Comparison of ENCODE assay signal across 8 cellular contexts in genomic region chr17:21127508-21128077, GRCh38. TPM values are rescaled to one million over a fixed set of nuclear protein-coding genes. Genes with fewer than 3 reads are reported as not detected.
DNase-seq lines count a peak whose midpoint lies in the region; ATAC-seq and TF ChIP-seq lines count a peak whose summit lies in the region.

No MANE protein-coding gene starts in this region.

- H3K4me3 ChIP-seq in GM23248 (peak overlapping the region; percentile 94), SU-DHL-6 (ENCODE audit: insufficient read depth, low read length, poor library complexity, severe bottlenecking) (peak overlapping the region; percentile 90), fibroblast of pulmonary artery (replicated peaks; ENCODE audit: low read depth, low read length) (peak overlapping the region; percentile 96), sigmoid colon (peak overlapping the region; percentile 66 to 85 (median 76))

- TF ChIP-seq POLR2A in sigmoid colon (IDR thresholded peaks at IDR 0.05): no peak

- peaks cover 48% of the 10 kb centered on the region for H3K79me2 ChIP-seq in GM23248 (ENCODE audit: insufficient read depth)
- peaks cover 27% of the 10 kb centered on the region for H3K79me2 ChIP-seq in SU-DHL-6 (ENCODE audit: insufficient read depth, low read length)

- DNase-seq in GM23248 (peak; percentile 53), fibroblast of pulmonary artery (ENCODE audit: low read depth) (no peak), sigmoid colon (no peak), glomerular visceral epithelial cell (ENCODE audit: extremely low spot score) (no peak), SK-N-DZ (ENCODE audit: low spot score) (no peak)

- in situ Hi-C loops in GM23248 (cut with MboI): loop anchor here (10.0 kb wide), 1 partner anchor 137 kb away; no protein-coding TSS in a partner anchor

- H4K20me1 ChIP-seq in GM23248 (ENCODE audit: insufficient read depth): no peaks in the 10 kb centered on the region
- H4K20me1 ChIP-seq in SU-DHL-6 (ENCODE audit: low read depth, low read length): no peaks in the 10 kb centered on the region

- H3K36me3 ChIP-seq in GM23248 (ENCODE audit: low read depth) (no peaks in the 10 kb centered on the region), SU-DHL-6 (ENCODE audit: low read length) (no peaks in the 10 kb centered on the region), sigmoid colon (no peaks in the 10 kb centered on the region)

- ATAC-seq in GM21529 (IDR thresholded peaks at IDR 0.05; ENCODE audit: unreplicated experiment) (no peak), GM21825 (IDR thresholded peaks at IDR 0.05; ENCODE audit: unreplicated experiment) (no peak)

- H3K4me2 ChIP-seq in GM23248 (ENCODE audit: unreplicated experiment) (peak overlapping the region; percentile 92), SU-DHL-6 (ENCODE audit: low read depth, low read length, poor library complexity, severe bottlenecking) (peak overlapping the region; percentile 99)

- H3K27ac ChIP-seq in GM23248: peak overlapping the region; percentile 88
- peak overlapping the region; percentile 56 for H3K27ac ChIP-seq in SU-DHL-6 (ENCODE audit: low read depth, low read length)
- H3K27ac ChIP-seq in sigmoid colon: peak overlapping the region; percentile 91 to 95 (median 94)

- H3K27me3 ChIP-seq in GM23248 (replicated peaks; ENCODE audit: insufficient read depth) (no peaks in the 10 kb centered on the region), SU-DHL-6 (ENCODE audit: low read length) (no peaks in the 10 kb centered on the region), sigmoid colon (no peaks in the 10 kb centered on the region)

- H3F3A ChIP-seq in GM23248 (ENCODE audit: insufficient read depth): no peaks in the 10 kb centered on the region
- H3F3A ChIP-seq in SU-DHL-6 (ENCODE audit: insufficient read depth): peaks cover 19% of the 10 kb centered on the region; the same call in 1 of the 2 replicates

- H3K4me1 ChIP-seq in GM23248 (ENCODE audit: insufficient read depth) (peaks cover 3% of the 10 kb centered on the region; the same call in 1 of the 2 replicates), sigmoid colon (peaks cover 0 to 27% (median 17%) of the 10 kb centered on the region in 4 donors)

- H3K9ac ChIP-seq in GM23248 (peak overlapping the region; percentile 90), SU-DHL-6 (ENCODE audit: low read length) (peak overlapping the region; percentile 88)

- TF ChIP-seq CTCF in SU-DHL-6 (IDR thresholded peaks at IDR 0.05; ENCODE audit: insufficient read depth, low read length, poor library complexity, severe bottlenecking) (no peak), fibroblast of pulmonary artery (IDR thresholded peaks at IDR 0.05; ENCODE audit: low read length, missing control alignments) (no peak), sigmoid colon (IDR thresholded peaks at IDR 0.05) (no peak)

- no peaks in the 10 kb centered on the region for H3K9me2 ChIP-seq in GM23248 (ENCODE audit: insufficient read depth)
- no peaks in the 10 kb centered on the region for H3K9me2 ChIP-seq in SU-DHL-6 (replicated peaks; ENCODE audit: insufficient read depth, low read length)

- intact Hi-C loops in sigmoid colon (cut with DNase I): loop anchor here (2.0 to 5.0 kb wide), 5 partner anchors 85 to 385 kb away; partner anchors contain the start of genes MAP2K3, TMEM11 and USP22

- TF ChIP-seq EP300 in sigmoid colon (IDR thresholded peaks at IDR 0.05): no peak

- H3K9me3 ChIP-seq in GM23248 (ENCODE audit: low read depth) (no peaks in the 10 kb centered on the region), SU-DHL-6 (ENCODE audit: insufficient read depth, low read length) (no peaks in the 10 kb centered on the region), sigmoid colon (no peaks in the 10 kb centered on the region)

- WGBS in GM23248 (ENCODE audit: low coverage in 1 of 2, low lambda C conversion rate in 2 of 2, missing lambda C conversion rate in 2 of 2), 2 experiments: 21% methylated on average over 9 of the region's 9 CpGs
- WGBS in sigmoid colon, 2 donors: 3 to 12% methylated on average over 9 of the region's 9 CpGs

- H2AFZ ChIP-seq in GM23248 (peak overlapping the region; percentile 99), SU-DHL-6 (ENCODE audit: low read depth, low read length, severe bottlenecking) (peak overlapping the region; percentile 97)

RNA-seq across cellular contexts. Expression of gene DHRS7B, which starts 0.8 kb away (rescaled TPM):
- total RNA-seq in GM23248 (2014; rRNA removed; shearing (Covaris generic)): 34.7 and 34.8 TPM in 2 replicates
- polyA plus RNA-seq in GM23248 (2016; fragmentation: Nextera tagmentation; extraction: Ambion mirVana) (36.9 and 37.3 TPM in 2 replicates), sigmoid colon (10 to 100 TPM in 2 of 3 donors, 1 to 10 TPM in 1; 8.3 to 30.7 (median 14.4) TPM)
- total RNA-seq in sigmoid colon: 10 to 100 TPM; 19.7 to 31.9 (median 27.0) TPM
- polyA plus RNA-seq in SK-N-DZ (2014; cell fraction: cytosol; rRNA removed): 23.8 and 27.4 TPM in 2 replicates
- polyA plus RNA-seq in SK-N-DZ (2014; cell fraction: nucleus; rRNA removed): 20.0 and 27.6 TPM in 2 replicates
